2 cellular contexts compared by ENCODE assay signal in genomic region chr7:129955993-129956543, GRCh38.
TF ChIP-seq lines count a peak whose summit lies in the region.

No MANE protein-coding gene starts in this region.

TF ChIP-seq in GM23338, 12 proteins besides CTCF, POLR2A, EP300 and RAD21:
- TF ChIP-seq EZH2 (IDR thresholded peaks at IDR 0.05; ENCODE audit: low read depth, unreplicated experiment) (no peak), ZNF462 (CRISPR knock-in tag; IDR thresholded peaks at IDR 0.05) (no peak), REST (IDR thresholded peaks at IDR 0.05; ENCODE audit: unreplicated experiment) (no peak), ETS1 (IDR thresholded peaks at IDR 0.05) (no peak), POLR2AphosphoS5 (IDR thresholded peaks at IDR 0.05; ENCODE audit: low read depth) (no peak), ZNF331 (CRISPR knock-in tag; IDR thresholded peaks at IDR 0.05; ENCODE audit: low read depth) (no peak), ZNF114 (CRISPR knock-in tag; IDR thresholded peaks at IDR 0.05) (no peak)

TF ChIP-seq in K562, 482 proteins besides CTCF, POLR2A, EP300 and RAD21:
- TF ChIP-seq GATAD2B (IDR thresholded peaks at IDR 0.05; ENCODE audit: borderline replicate concordance) (no peak), TSHZ1 (CRISPR knock-in tag; IDR thresholded peaks at IDR 0.05) (no peak), LEF1 (IDR thresholded peaks at IDR 0.05) (no peak), ZNF512 (tag; IDR thresholded peaks at IDR 0.05) (no peak), BMI1 (IDR thresholded peaks at IDR 0.05; ENCODE audit: low read length) (no peak), C11orf30 (IDR thresholded peaks at IDR 0.05; ENCODE audit: low read depth) (peak; percentile 83), MAFG (tag; conservative IDR thresholded peaks at IDR 0.05) (peak; percentile 73), RBM25 (IDR thresholded peaks at IDR 0.05; ENCODE audit: low read depth, low read length, severe bottlenecking) (peak; percentile 48), BACH1 (tag; IDR thresholded peaks at IDR 0.05) (no peak), ZNF121 (CRISPR knock-in tag; conservative IDR thresholded peaks at IDR 0.05) (peak; percentile 98), MAFK (IDR thresholded peaks at IDR 0.05; ENCODE audit: low read length) (peak; percentile 58; the same call in 1 of the 2 replicates), HINFP (tag; conservative IDR thresholded peaks at IDR 0.05; ENCODE audit: low read depth) (no peak), POLR2G (IDR thresholded peaks at IDR 0.05; ENCODE audit: low read depth, low read length) (no peak), PCBP1 (IDR thresholded peaks at IDR 0.05; ENCODE audit: low read depth, low read length, poor library complexity, severe bottlenecking) (no peak), MAFF (IDR thresholded peaks at IDR 0.05; ENCODE audit: low read length) (peak; percentile 71), ZNF316 (IDR thresholded peaks at IDR 0.05) (peak; percentile 90)
